In the genomic region with DNA sequence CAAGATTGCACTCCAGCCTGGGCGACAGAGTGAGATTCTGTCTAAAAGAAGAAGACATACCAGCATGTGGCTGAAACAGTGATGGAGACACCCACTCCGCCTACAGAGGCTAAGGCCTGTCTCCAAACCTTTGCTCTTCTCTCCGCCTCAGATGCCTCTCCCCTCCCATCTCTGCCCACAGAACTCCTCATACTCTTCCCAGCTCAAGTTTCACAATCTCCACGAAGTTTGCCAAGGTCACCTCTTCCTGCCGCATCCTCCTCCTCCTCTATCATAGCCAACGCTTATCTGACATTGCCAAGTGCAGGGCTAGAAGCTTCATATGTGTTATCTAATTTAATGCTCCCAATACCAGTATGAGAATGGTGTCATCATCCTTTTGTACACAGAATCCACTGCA, we compare ENCODE assay signal across 20 cellular contexts. TPM values are rescaled to one million over a fixed set of nuclear protein-coding genes. Genes with fewer than 3 reads are reported as not detected.
A peak's percentile ranks its signal among the peaks of the same experiment; 100 is the strongest.
DNase-seq lines count a peak whose midpoint lies in the region; ATAC-seq, FAIRE-seq and TF ChIP-seq lines count a peak whose summit lies in the region.
"Had no signal": no experiment of that assay in that cellular context is flagged by ENCODE, and none has a peak within 500 bp of the region (broad histone marks: within the 10 kb centered on the region; RNA-seq: fewer than 3 reads in every experiment).

No MANE protein-coding gene starts in this region.

- H3K9me3 ChIP-seq in ascending aorta: no peaks in the 10 kb centered on the region
- H3K9me3 ChIP-seq in osteoblast (ENCODE audit: low read depth, low read length): no peaks in the 10 kb centered on the region
- no peaks in the 10 kb centered on the region for H3K9me3 ChIP-seq in aorta (ENCODE audit: control insufficient read depth, low read length)
- H3K9me3 ChIP-seq in upper lobe of left lung: no peaks in the 10 kb centered on the region
- H3K9me3 ChIP-seq in small intestine (ENCODE audit: control insufficient read depth, low read depth): no peaks in the 10 kb centered on the region
- H3K9me3 ChIP-seq: heart left ventricle, stomach had no signal

- H2AFZ ChIP-seq in osteoblast (ENCODE audit: low read length): no peak overlapping the region

- H3K4me3 ChIP-seq in ascending aorta (no peak overlapping the region), osteoblast (ENCODE audit: insufficient read depth, low read length) (no peak overlapping the region), aorta (ENCODE audit: low read length in 2 of 2) (no peak overlapping the region), upper lobe of left lung (no peak overlapping the region), small intestine (ENCODE audit: low read depth in 1 of 2, low read length in 2 of 2) (no peak overlapping the region)
- H3K4me3 ChIP-seq: heart left ventricle, skin epidermis, stomach had no signal

- peak; percentile 12 for DNase-seq in activated effector memory CD4-positive, alpha-beta T cell treated with anti-CD3 and anti-CD28 coated beads, Interleukin-2, amount 50 U/mL, for 16 hours
- no peak for DNase-seq in activated effector memory CD4-positive, alpha-beta T cell treated with Interleukin-2 at 50 U/mL for 16 hours
- DNase-seq in ascending aorta (ENCODE audit: low spot score in 2 of 2) (no peak), osteoblast (ENCODE audit: insufficient read length, low spot score, missing footprints) (peak; percentile 56), aorta (peak in 1 of 2 donors; percentile 50), pons (ENCODE audit: low spot score) (no peak), upper lobe of left lung (no peak), small intestine (no peak)
- DNase-seq: activated CD8-positive, alpha-beta T cell treated with anti-CD3 and anti-CD28 coated beads for 36 hours; AML-193; CD8-positive, alpha-beta T cell; DMS 273 treated with DMSO at 0.1 percent for 48 hours; heart left ventricle; NCI-H1105 treated with DMSO at 0.1 percent for 48 hours; NCI-H1930; NCI-H524; stimulated activated CD4-positive, alpha-beta T cell treated with anti-CD3 and anti-CD28 coated beads, Interleukin-1b, Interleukin-23, amount 100 ng/mL, for 48 hours; stomach had no signal

- H3K27ac ChIP-seq in ascending aorta (peak overlapping the region; percentile 65 to 86), osteoblast (ENCODE audit: low read depth, low read length) (no peak overlapping the region), aorta (ENCODE audit: low read depth in 1 of 2, low read length in 2 of 2) (no peak overlapping the region), upper lobe of left lung (no peak overlapping the region), small intestine (ENCODE audit: low read depth in 1 of 2, low read length in 1 of 2) (no peak overlapping the region)
- H3K27ac ChIP-seq: 22Rv1, heart left ventricle, stomach had no signal

- no peak for TF ChIP-seq POLR2A in upper lobe of left lung (IDR thresholded peaks at IDR 0.05)

- 93 to 95% methylated on average over 6 of the region's 6 CpGs for WGBS in aorta, 2 donors
- 75% methylated on average over 6 of the region's 6 CpGs for WGBS in upper lobe of left lung, 2 donors
- WGBS in small intestine, 3 donors: 76 to 80% (median 78%) methylated on average over 6 of the region's 6 CpGs

- H3K4me2 ChIP-seq in osteoblast (ENCODE audit: insufficient read depth, low read length): no peak overlapping the region

- ATAC-seq in aorta (ENCODE audit: low FRiP score) (peak; percentile 26), upper lobe of left lung (ENCODE audit: low FRiP score in 2 of 2) (no peak)
- ATAC-seq: activated CD8-positive, alpha-beta T cell treated with anti-CD3 and anti-CD28 coated beads for 36 hours; CD8-positive, alpha-beta T cell had no signal

- TF ChIP-seq CTCF in ascending aorta (IDR thresholded peaks at IDR 0.05): no peak
- TF ChIP-seq CTCF in osteoblast (IDR thresholded peaks at IDR 0.05; ENCODE audit: extremely low read depth, low read depth, low read length): no peak
- TF ChIP-seq CTCF in upper lobe of left lung (IDR thresholded peaks at IDR 0.05): no peak

- no peak for FAIRE-seq in small intestine (lab: Jason Lieb, UNC)

- H3K4me1 ChIP-seq in ascending aorta (peaks cover 5 to 29% of the 10 kb centered on the region in 2 donors), osteoblast (ENCODE audit: insufficient read depth, low read length) (peaks cover 23% of the 10 kb centered on the region), aorta (ENCODE audit: control insufficient read depth in 1 of 2, insufficient read depth in 2 of 2, low read length in 2 of 2) (no peaks in the 10 kb centered on the region), upper lobe of left lung (no peaks in the 10 kb centered on the region), small intestine (ENCODE audit: control insufficient read depth in 2 of 2, insufficient read depth in 1 of 2, low read depth in 1 of 2, low read length in 1 of 2) (no peaks in the 10 kb centered on the region)
- H3K4me1 ChIP-seq: stomach had no signal

- H3K79me2 ChIP-seq in osteoblast (ENCODE audit: insufficient read depth, low read length): no peaks in the 10 kb centered on the region

- H3K36me3 ChIP-seq in ascending aorta (no peaks in the 10 kb centered on the region), osteoblast (ENCODE audit: insufficient read depth, low read length) (no peaks in the 10 kb centered on the region), aorta (ENCODE audit: control insufficient read depth in 1 of 2, insufficient read depth in 2 of 2, low read length in 1 of 2) (no peaks in the 10 kb centered on the region), upper lobe of left lung (no peaks in the 10 kb centered on the region), small intestine (ENCODE audit: control insufficient read depth in 2 of 2, insufficient read depth in 2 of 2, low read length in 2 of 2) (no peaks in the 10 kb centered on the region)
- H3K36me3 ChIP-seq: heart left ventricle, stomach had no signal

- H4K20me1 ChIP-seq in osteoblast (ENCODE audit: insufficient read depth, low read length): no peaks in the 10 kb centered on the region

- H3K27me3 ChIP-seq in ascending aorta: no peaks in the 10 kb centered on the region
- H3K27me3 ChIP-seq in osteoblast (ENCODE audit: insufficient read depth, low read length): no peaks in the 10 kb centered on the region
- no peaks in the 10 kb centered on the region for H3K27me3 ChIP-seq in aorta (ENCODE audit: control insufficient read depth in 1 of 2, insufficient read depth in 2 of 2, low read length in 1 of 2)
- no peaks in the 10 kb centered on the region for H3K27me3 ChIP-seq in upper lobe of left lung
- no peaks in the 10 kb centered on the region for H3K27me3 ChIP-seq in small intestine (ENCODE audit: control insufficient read depth in 2 of 2, insufficient read depth in 2 of 2, low read length in 2 of 2)
- H3K27me3 ChIP-seq: heart left ventricle had no signal

- no peak for TF ChIP-seq EP300 in upper lobe of left lung (IDR thresholded peaks at IDR 0.05)

- intact Hi-C loops in ascending aorta (cut with DNase I): loop anchor here (5.0 kb wide), 1 partner anchor 35 kb away; no protein-coding TSS in a partner anchor
- intact Hi-C loops in aorta (cut with DNase I): no loop called here

RNA-seq across cellular contexts. Expression of a gene that starts 25.9 kb away (rescaled TPM):
- total RNA-seq in ascending aorta: 580 TPM
- total RNA-seq in osteoblast: 88.3 and 122 TPM in 2 replicates
- 1,000 to 10,000 TPM in 1 of 2 donors, 100 to 1,000 TPM in 1; 500 to 1,512 TPM for total RNA-seq in aorta
- 100 to 1,000 TPM in 1 of 2 donors, 10 to 100 TPM in 1; 48.1 to 283 TPM for polyA plus RNA-seq in aorta
- total RNA-seq in upper lobe of left lung: 100 to 1,000 TPM in 4 of 6 donors, 10 to 100 TPM in 2; 63.9 to 523 (median 207) TPM
- polyA plus RNA-seq in small intestine: 100 to 1,000 TPM in 1 of 3 donors, 1 to 10 TPM in 1, under 1 TPM in 1; 0.89 to 144 (median 7.8) TPM
- total RNA-seq: CD8-positive, alpha-beta T cell had no signal

Comparison
In these comparisons a context has a peak if more than half of its experiments do, and no peak if none do; other contexts are left out.
1. DNase-seq: peak in activated effector memory CD4-positive, alpha-beta T cell treated with anti-CD3 and anti-CD28 coated beads, Interleukin-2, amount 50 U/mL, for 16 hours (single experiment) and osteoblast (single experiment); none in activated effector memory CD4-positive, alpha-beta T cell treated with Interleukin-2 at 50 U/mL for 16 hours (single experiment), ascending aorta (0 of 2), pons (single experiment), upper lobe of left lung (0 of 2) and small intestine (single experiment).
2. H3K27ac ChIP-seq: peak in ascending aorta (2 of 2); none in osteoblast (single experiment), aorta (0 of 2), upper lobe of left lung (0 of 4) and small intestine (0 of 2).